In genomic region chr7:152459724-152460251, GRCh38 we compare ENCODE assay signal across 1 cellular context.
TF ChIP-seq lines count a peak whose summit lies in the region.

No MANE protein-coding gene starts in this region.

TF ChIP-seq in HEK293, 187 proteins besides CTCF, POLR2A, EP300 and RAD21 (continued from another document):
- TF ChIP-seq, protein P1, sequence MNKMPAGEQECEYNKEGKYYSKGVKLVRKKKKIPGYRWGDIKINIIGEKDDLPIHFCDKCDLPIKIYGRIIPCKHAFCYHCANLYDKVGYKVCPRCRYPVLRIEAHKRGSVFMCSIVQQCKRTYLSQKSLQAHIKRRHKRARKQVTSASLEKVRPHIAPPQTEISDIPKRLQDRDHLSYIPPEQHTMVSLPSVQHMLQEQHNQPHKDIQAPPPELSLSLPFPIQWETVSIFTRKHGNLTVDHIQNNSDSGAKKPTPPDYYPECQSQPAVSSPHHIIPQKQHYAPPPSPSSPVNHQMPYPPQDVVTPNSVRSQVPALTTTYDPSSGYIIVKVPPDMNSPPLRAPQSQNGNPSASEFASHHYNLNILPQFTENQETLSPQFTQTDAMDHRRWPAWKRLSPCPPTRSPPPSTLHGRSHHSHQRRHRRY (tag by site-specific recombination; IDR thresholded peaks at IDR 0.05), result no peak
- TF ChIP-seq ZBTB44 (tag by site-specific recombination; IDR thresholded peaks at IDR 0.05) (peak; percentile 48; the same call in 1 of the 2 replicates), PATZ1 (tag by site-specific recombination; IDR thresholded peaks at IDR 0.05) (0 out of 2 replicates have a peak, but pooled peaks have one; percentile 13), EGR2 (tag by site-specific recombination; IDR thresholded peaks at IDR 0.05; ENCODE audit: low read depth) (peak; percentile 51; the same call in 1 of the 2 replicates), ZNF791 (tag by site-specific recombination; IDR thresholded peaks at IDR 0.05) (no peak), ZNF660 (tag by site-specific recombination; IDR thresholded peaks at IDR 0.05) (no peak), ZNF362 (tag by site-specific recombination; IDR thresholded peaks at IDR 0.05) (no peak), ZNF114 (tag by site-specific recombination; IDR thresholded peaks at IDR 0.05) (no peak), ZNF48 (tag by site-specific recombination; IDR thresholded peaks at IDR 0.05) (no peak), ZIC2 (tag by site-specific recombination; IDR thresholded peaks at IDR 0.05) (peak; percentile 82), ZNF501 (tag by site-specific recombination; IDR thresholded peaks at IDR 0.05) (no peak), MYNN (tag by site-specific recombination; IDR thresholded peaks at IDR 0.05; ENCODE audit: borderline replicate concordance) (no peak), ZBTB8A (tag by site-specific recombination; IDR thresholded peaks at IDR 0.05) (no peak)
- TF ChIP-seq, protein P2, sequence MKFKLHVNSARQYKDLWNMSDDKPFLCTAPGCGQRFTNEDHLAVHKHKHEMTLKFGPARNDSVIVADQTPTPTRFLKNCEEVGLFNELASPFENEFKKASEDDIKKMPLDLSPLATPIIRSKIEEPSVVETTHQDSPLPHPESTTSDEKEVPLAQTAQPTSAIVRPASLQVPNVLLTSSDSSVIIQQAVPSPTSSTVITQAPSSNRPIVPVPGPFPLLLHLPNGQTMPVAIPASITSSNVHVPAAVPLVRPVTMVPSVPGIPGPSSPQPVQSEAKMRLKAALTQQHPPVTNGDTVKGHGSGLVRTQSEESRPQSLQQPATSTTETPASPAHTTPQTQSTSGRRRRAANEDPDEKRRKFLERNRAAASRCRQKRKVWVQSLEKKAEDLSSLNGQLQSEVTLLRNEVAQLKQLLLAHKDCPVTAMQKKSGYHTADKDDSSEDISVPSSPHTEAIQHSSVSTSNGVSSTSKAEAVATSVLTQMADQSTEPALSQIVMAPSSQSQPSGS (tag by site-specific recombination; IDR thresholded peaks at IDR 0.05; ENCODE audit: low read depth), result peak; percentile 58
- TF ChIP-seq, protein P3, sequence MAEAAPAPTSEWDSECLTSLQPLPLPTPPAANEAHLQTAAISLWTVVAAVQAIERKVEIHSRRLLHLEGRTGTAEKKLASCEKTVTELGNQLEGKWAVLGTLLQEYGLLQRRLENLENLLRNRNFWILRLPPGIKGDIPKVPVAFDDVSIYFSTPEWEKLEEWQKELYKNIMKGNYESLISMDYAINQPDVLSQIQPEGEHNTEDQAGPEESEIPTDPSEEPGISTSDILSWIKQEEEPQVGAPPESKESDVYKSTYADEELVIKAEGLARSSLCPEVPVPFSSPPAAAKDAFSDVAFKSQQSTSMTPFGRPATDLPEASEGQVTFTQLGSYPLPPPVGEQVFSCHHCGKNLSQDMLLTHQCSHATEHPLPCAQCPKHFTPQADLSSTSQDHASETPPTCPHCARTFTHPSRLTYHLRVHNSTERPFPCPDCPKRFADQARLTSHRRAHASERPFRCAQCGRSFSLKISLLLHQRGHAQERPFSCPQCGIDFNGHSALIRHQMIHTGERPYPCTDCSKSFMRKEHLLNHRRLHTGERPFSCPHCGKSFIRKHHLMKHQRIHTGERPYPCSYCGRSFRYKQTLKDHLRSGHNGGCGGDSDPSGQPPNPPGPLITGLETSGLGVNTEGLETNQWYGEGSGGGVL (tag by site-specific recombination; IDR thresholded peaks at IDR 0.05), result peak; percentile 76
